ENCODE assay signal across 8 cellular contexts in genomic region chr13:112688560-112689497, GRCh38. TPM values are rescaled to one million over a fixed set of nuclear protein-coding genes. Genes with fewer than 3 reads are reported as not detected.
DNase-seq lines count a peak whose midpoint lies in the region; ATAC-seq and TF ChIP-seq lines count a peak whose summit lies in the region.

No MANE protein-coding gene starts in this region.

- H3K4me3 ChIP-seq in CD4-positive, alpha-beta memory T cell (ENCODE audit: low read length in 2 of 2) = peak overlapping the region; percentile 58 to 73
- H3K4me3 ChIP-seq in HUES64 (ENCODE audit: low read length) (peak overlapping the region; percentile 70), duodenal mucosa (ENCODE audit: low read depth in 1 of 2, low read length in 2 of 2) (peak overlapping the region; percentile 71 to 76), stomach (peak overlapping the region; percentile 67 to 89 (median 82))

- ATAC-seq in GM21447 (IDR thresholded peaks at IDR 0.05; ENCODE audit: unreplicated experiment) = no peak

- H3K36me3 Mint-ChIP-seq in CD4-positive, alpha-beta memory T cell = peaks cover 0 to 10% of the 10 kb centered on the region in 2 donors

- peaks cover 36 to 55% (median 42%) of the 10 kb centered on the region in 4 donors for H3K4me1 Mint-ChIP-seq in CD4-positive, alpha-beta memory T cell

- 63% methylated on average over 22 of the region's 22 CpGs for WGBS in HUES64
- WGBS in stomach, 5 donors = 34 to 44% (median 39%) methylated on average over 22 of the region's 22 CpGs

- TF ChIP-seq CTCF in stomach (IDR thresholded peaks at IDR 0.05) = no peak

- H3K36me3 ChIP-seq in CD4-positive, alpha-beta memory T cell (ENCODE audit: insufficient read depth, low read length) = no peaks in the 10 kb centered on the region
- H3K36me3 ChIP-seq in HUES64 (ENCODE audit: insufficient read depth, low read length) (no peaks in the 10 kb centered on the region), duodenal mucosa (ENCODE audit: control insufficient read depth in 1 of 2, insufficient read depth in 2 of 2, low read length in 2 of 2) (no peaks in the 10 kb centered on the region), stomach (no peaks in the 10 kb centered on the region)

- no peaks in the 10 kb centered on the region for H3K27me3 ChIP-seq in CD4-positive, alpha-beta memory T cell (ENCODE audit: insufficient read depth, low read length)
- peaks cover 9% of the 10 kb centered on the region for H3K27me3 ChIP-seq in HUES64 (ENCODE audit: insufficient read depth, low read length)
- no peaks in the 10 kb centered on the region for H3K27me3 ChIP-seq in duodenal mucosa (ENCODE audit: control insufficient read depth in 1 of 2, insufficient read depth in 2 of 2, low read length in 2 of 2)
- no peaks in the 10 kb centered on the region for H3K27me3 ChIP-seq in stomach

- no peaks in the 10 kb centered on the region for H3K9me3 Mint-ChIP-seq in CD4-positive, alpha-beta memory T cell

- no peak for TF ChIP-seq POLR2A in stomach (IDR thresholded peaks at IDR 0.05)

- H3K27ac ChIP-seq in CD4-positive, alpha-beta memory T cell (ENCODE audit: low read depth, low read length) = peak overlapping the region; percentile 87
- peak overlapping the region; percentile 32; the same call in 1 of the 2 replicates for H3K27ac ChIP-seq in HUES64 (ENCODE audit: low read depth, low read length)
- peak overlapping the region; percentile 76 for H3K27ac ChIP-seq in duodenal mucosa (ENCODE audit: low read depth, low read length)
- H3K27ac ChIP-seq in stomach = peak overlapping the region; percentile 86 to 93 (median 91)

- peak overlapping the region; percentile 80 to 95 (median 90) for H3K4me3 Mint-ChIP-seq in CD4-positive, alpha-beta memory T cell

- TF ChIP-seq EP300 in stomach (IDR thresholded peaks at IDR 0.05) = no peak

- POLR2A ChIA-PET in CD4-positive, alpha-beta memory T cell (lab: Charles Lee; ENCODE audit: partially characterized antibody) = interaction anchor here (1.2 to 1.4 kb wide), 3 partner anchors 12 to 100 kb away, joined by 3 to 4 read pairs (median 3); partner anchors contain the start of gene TUBGCP3

- no peak overlapping the region; the same call in 1 of the 2 replicates for H3K9ac ChIP-seq in HUES64 (ENCODE audit: low read depth, low read length)
- H3K9ac ChIP-seq in duodenal mucosa (ENCODE audit: low read depth in 1 of 2, low read length in 2 of 2) = peak overlapping the region; percentile 67 to 81

- H3K27ac Mint-ChIP-seq in CD4-positive, alpha-beta memory T cell = peak overlapping the region; percentile 88 to 95 (median 92)

- no peaks in the 10 kb centered on the region for H3K27me3 Mint-ChIP-seq in CD4-positive, alpha-beta memory T cell

- no peaks in the 10 kb centered on the region for H3K9me3 ChIP-seq in CD4-positive, alpha-beta memory T cell (ENCODE audit: control insufficient read depth in 1 of 2, low read length in 2 of 2)
- H3K9me3 ChIP-seq in HUES64 (ENCODE audit: insufficient read depth, low read depth, low read length) (no peaks in the 10 kb centered on the region), duodenal mucosa (ENCODE audit: control insufficient read depth in 1 of 2, low read length in 2 of 2) (no peaks in the 10 kb centered on the region), stomach (no peaks in the 10 kb centered on the region)

- intact Hi-C loops in CD4-positive, alpha-beta memory T cell (cut with micrococcal nuclease) = loop anchor here (1.0 to 5.0 kb wide), 3 partner anchors 14 to 102 kb away; partner anchors contain the start of gene TUBGCP3
- intact Hi-C loops in stomach (cut with DNase I; ENCODE audit: low total_unique reads) = no loop called here

- CTCF ChIA-PET in CD4-positive, alpha-beta memory T cell (lab: Charles Lee; ENCODE audit: partially characterized antibody) = interaction anchor here (0.7 to 1.7 kb wide), 2 partner anchors 48 to 114 kb away, joined by 3 to 6 read pairs; no protein-coding TSS in a partner anchor

- peak; percentile 29 to 70 (median 36) for DNase-seq in CD4-positive, alpha-beta memory T cell
- DNase-seq in activated CD4-positive, alpha-beta T cell treated with anti-CD3 and anti-CD28 coated beads for 4 hours = peak; percentile 61 to 66
- DNase-seq in myocyte (ENCODE audit: low read depth) (peak; percentile 36), stomach (peak; percentile 40), NCI-H1436 treated with DMSO at 0.1 percent for 48 hours (lab: John Stamatoyannopoulos, UW) (no peak)

- peaks cover 39% of the 10 kb centered on the region for H3K4me1 ChIP-seq in CD4-positive, alpha-beta memory T cell (ENCODE audit: insufficient read depth, low read length)
- H3K4me1 ChIP-seq in HUES64 (ENCODE audit: insufficient read depth, low read length) (peaks cover 24% of the 10 kb centered on the region), duodenal mucosa (ENCODE audit: control insufficient read depth in 1 of 2, insufficient read depth in 2 of 2, low read length in 2 of 2) (peaks cover 35 to 42% of the 10 kb centered on the region in 2 donors), stomach (peaks cover 18 to 43% (median 33%) of the 10 kb centered on the region in 4 donors)

RNA-seq across cellular contexts. Expression of gene ATP11A, which starts 1.0 kb away (rescaled TPM):
- 10 to 100 TPM; 50.2 to 50.5 TPM for total RNA-seq in CD4-positive, alpha-beta memory T cell
- polyA plus RNA-seq in CD4-positive, alpha-beta memory T cell = 10 to 100 TPM in 1 of 2 donors, 1 to 10 TPM in 1; 1.1 to 11.2 TPM
- 14.7 TPM for polyA plus RNA-seq in HUES64 (2013, experiment 1 of 2)
- 18.6 TPM for polyA plus RNA-seq in HUES64 (2013, experiment 2 of 2)
- total RNA-seq in myocyte (8.0 and 9.9 TPM in 2 replicates), stomach (10 to 100 TPM in 4 of 5 donors, 1 to 10 TPM in 1; 9.9 to 70.9 (median 17.8) TPM)
- polyA plus RNA-seq in myocyte (2012) = 11.2 TPM
- polyA plus RNA-seq in stomach = 1 to 10 TPM; 1.1 to 2.5 (median 1.3) TPM

Comparison
In these comparisons a context has a peak if more than half of its experiments do, and no peak if none do; other contexts are left out.
1. H3K27ac ChIP-seq: peak in every context shown above with its lines; median percentile 91 in stomach; 87 in CD4-positive, alpha-beta memory T cell; 76 in duodenal mucosa; 32 in HUES64.